In genomic region chr3:178765472-178765871, GRCh38 we compare ENCODE assay signal across 22 cellular contexts.
DNase-seq lines count a peak whose midpoint lies in the region; FAIRE-seq lines count a peak whose summit lies in the region.
"Had no signal": no experiment of that assay in that cellular context is flagged by ENCODE, and none has a peak within 500 bp of the region (broad histone marks: within the 10 kb centered on the region; RNA-seq: fewer than 3 reads in every experiment).

No MANE protein-coding gene starts in this region.

- no peak overlapping the region for H3K23ac ChIP-seq in mesenchymal stem cell (ENCODE audit: low read length in 2 of 2)

- H3K4me2 ChIP-seq in mesenchymal stem cell (ENCODE audit: low read length, poor library complexity, severe bottlenecking), result no peak overlapping the region
- H3K4me2 ChIP-seq: BLaER1 had no signal

- H3K4ac ChIP-seq in mesenchymal stem cell (ENCODE audit: low read depth in 1 of 2, low read length in 2 of 2), result no peak overlapping the region

- H3K4me3 ChIP-seq in mesenchymal stem cell (ENCODE audit: insufficient read depth in 1 of 2, low read depth in 1 of 2, low read length in 2 of 2), result no peak overlapping the region
- H3K4me3 ChIP-seq: BLaER1 had no signal

- no peak overlapping the region for H2AK5ac ChIP-seq in mesenchymal stem cell (ENCODE audit: low read length, severe bottlenecking)

- no peak for DNase-seq in GM18507 (ENCODE audit: extremely low spot score, insufficient read length, low read depth)
- peak; percentile 2 for DNase-seq in dedifferentiated amniotic fluid mesenchymal stem cell (ENCODE audit: extremely low spot score)
- DNase-seq in mesenchymal stem cell, result no peak
- DNase-seq in DMS79 treated with DMSO at 0.1 percent for 48 hours (lab: John Stamatoyannopoulos, UW), result no peak
- no peak for DNase-seq in effector CD4-positive, alpha-beta T cell
- DNase-seq: 8988T; ACHN; BE2C; C1 segment of cervical spinal cord; CD4-positive, alpha-beta memory T cell; CD4-positive, CD25-positive, alpha-beta regulatory T cell; CD8-positive, alpha-beta memory T cell; COR-L47; DMS 273 treated with DMSO at 0.1 percent for 48 hours; DMS153; DMS53; DMS79; GF-D8 had no signal

- no peak overlapping the region for H3K18ac ChIP-seq in mesenchymal stem cell (ENCODE audit: low read depth in 1 of 2, low read length in 2 of 2)

- no peak overlapping the region for H2AFZ ChIP-seq in mesenchymal stem cell (ENCODE audit: low read depth, low read length)

- no peaks in the 10 kb centered on the region for H3K4me1 ChIP-seq in mesenchymal stem cell (ENCODE audit: control insufficient read depth, insufficient read depth, low read depth, low read length)
- H3K4me1 ChIP-seq: BE2C, BLaER1 had no signal

- H3K27me3 ChIP-seq in mesenchymal stem cell (ENCODE audit: control insufficient read depth in 1 of 2, insufficient read depth in 1 of 2, low read length in 2 of 2), result no peaks in the 10 kb centered on the region
- H3K27me3 ChIP-seq: BE2C, BLaER1 had no signal

- no peaks in the 10 kb centered on the region for H3K9me3 ChIP-seq in mesenchymal stem cell (ENCODE audit: control insufficient read depth, low read length)
- H3K9me3 ChIP-seq: BE2C, BLaER1 had no signal

- no peak overlapping the region for H3K9ac ChIP-seq in mesenchymal stem cell (ENCODE audit: low read length)
- H3K9ac ChIP-seq: BLaER1 had no signal

- FAIRE-seq in GM18507 (lab: Jason Lieb, UNC), result peak; percentile 18
- FAIRE-seq: A204.1, G401.6, GM12891 had no signal

- no peak overlapping the region for H3K27ac ChIP-seq in mesenchymal stem cell (ENCODE audit: low read length, poor library complexity, severe bottlenecking)
- H3K27ac ChIP-seq: BLaER1 had no signal

- no peak overlapping the region for H2BK15ac ChIP-seq in mesenchymal stem cell (ENCODE audit: low read depth, poor library complexity, severe bottlenecking)

- no peaks in the 10 kb centered on the region for H3K79me1 ChIP-seq in mesenchymal stem cell (replicated peaks; ENCODE audit: low read length, poor library complexity, severe bottlenecking)

- H2BK12ac ChIP-seq in mesenchymal stem cell (ENCODE audit: low read length in 2 of 2), result no peak overlapping the region

- peak overlapping the region; percentile 4 for H4K8ac ChIP-seq in mesenchymal stem cell (ENCODE audit: low read length)

- H3K36me3 ChIP-seq in mesenchymal stem cell (ENCODE audit: control insufficient read depth in 1 of 2, insufficient read depth in 2 of 2, low read depth in 1 of 2, low read length in 2 of 2), result no peaks in the 10 kb centered on the region
- H3K36me3 ChIP-seq: BE2C, BLaER1 had no signal

- WGBS in mesenchymal stem cell, result 97% methylated on average over 6 of the region's 6 CpGs

- H2BK120ac ChIP-seq in mesenchymal stem cell (ENCODE audit: low read depth, low read length), result no peak overlapping the region

- H2BK5ac ChIP-seq in mesenchymal stem cell (ENCODE audit: low read depth, low read length, poor library complexity, severe bottlenecking), result no peak overlapping the region

- no peak overlapping the region for H3K14ac ChIP-seq in mesenchymal stem cell (ENCODE audit: low read length in 2 of 2)

- no peak overlapping the region for H4K91ac ChIP-seq in mesenchymal stem cell (ENCODE audit: low read length)
